28 cellular contexts compared by ENCODE assay signal in the genomic region with DNA sequence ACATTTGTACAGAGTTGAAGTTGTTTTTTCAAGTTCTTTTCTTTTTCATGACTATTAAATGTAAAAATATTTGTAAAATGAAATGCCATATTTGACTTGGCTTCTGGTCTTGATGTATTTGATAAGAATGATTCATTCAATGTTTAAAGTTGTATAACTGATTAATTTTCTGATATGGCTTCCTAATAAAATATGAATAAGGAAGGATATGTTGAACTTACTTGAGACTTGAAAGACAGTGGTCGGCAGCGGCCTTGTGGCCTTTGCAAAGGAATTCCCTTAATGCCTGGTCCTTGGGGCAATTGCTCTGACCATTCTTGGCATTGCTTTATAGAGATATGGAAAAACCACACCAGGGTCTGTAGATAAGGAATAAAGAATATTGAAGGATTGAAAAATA.
"Had no signal": no experiment of that assay in that cellular context is flagged by ENCODE, and none has a peak within 500 bp of the region (broad histone marks: within the 10 kb centered on the region; RNA-seq: fewer than 3 reads in every experiment).

No MANE protein-coding gene starts in this region.

- H3K4me1 ChIP-seq: SJSA1 had no signal

- ATAC-seq: activated T-helper 17 cell treated with anti-CD3 and anti-CD28 coated beads, Interleukin-2, amount 50 U/mL, for 72 hours; body of pancreas; T-helper 17 cell had no signal

- H3K27me3 ChIP-seq: body of pancreas, Peyer's patch, SJSA1 had no signal

- DNase-seq: activated CD4-positive, alpha-beta memory T cell treated with anti-CD3 and anti-CD28 coated beads, Interleukin-2, amount 10 ng/mL, durations not matched to agents 7 days and 5 days; activated CD4-positive, alpha-beta T cell treated with anti-CD3 and anti-CD28 coated beads, Interleukin-2, amount 10 ng/mL, durations not matched to agents 7 days and 5 days; activated CD4-positive, CD25-positive, alpha-beta regulatory T cell; activated gamma-delta T cell; activated naive CD4-positive, alpha-beta T cell treated with anti-CD3 and anti-CD28 coated beads, Interleukin-2, amount 10 ng/mL, durations not matched to agents 7 days and 5 days; activated naive CD8-positive, alpha-beta T cell treated with anti-CD3 and anti-CD28 coated beads for 36 hours; activated T-cell treated with anti-CD3 and anti-CD28 coated beads for 4 hours; activated T-cell treated with anti-CD3 and anti-CD28 coated beads, Interleukin-2, amount 50 U/mL, for 48 hours; aorta; body of pancreas; Kasumi-1; KBM-7; NCI-H1092; NCI-H1417; NCI-H1930; NCI-H2107; NCI-H2171 treated with DMSO at 0.1 percent for 48 hours; NCI-H510A treated with DMSO at 0.1 percent for 48 hours; NCI-H69; NK-92 treated with Interleukin-12 subunit alpha and Interleukin-12 subunit beta, amount 100 ng/mL, for 24 hours; OCI-M1; Peyer's patch; Right ventricle myocardium superior; T-helper 17 cell; T-helper 9 cell had no signal

- H3K27ac ChIP-seq: body of pancreas, Peyer's patch, RWPE1, SJSA1 had no signal

- H3K9me3 ChIP-seq: body of pancreas, Peyer's patch, SJSA1 had no signal

- H3K4me3 ChIP-seq: body of pancreas, Peyer's patch, SJSA1 had no signal

- H3K36me3 ChIP-seq: Peyer's patch, SJSA1 had no signal
